In genomic region chr20:39825950-39826349, GRCh38 we compare ENCODE assay signal across 11 cellular contexts.
DNase-seq lines count a peak whose midpoint lies in the region; ATAC-seq and TF ChIP-seq lines count a peak whose summit lies in the region.
"Had no signal": no experiment of that assay in that cellular context is flagged by ENCODE, and none has a peak within 500 bp of the region (broad histone marks: within the 10 kb centered on the region; RNA-seq: fewer than 3 reads in every experiment).

No MANE protein-coding gene starts in this region.

- no peak overlapping the region for H3K4me3 ChIP-seq in fibroblast of pulmonary artery (replicated peaks; ENCODE audit: low read depth, low read length)
- H3K4me3 ChIP-seq: heart right ventricle, neural progenitor cell had no signal

- TF ChIP-seq CTCF in fibroblast of pulmonary artery (IDR thresholded peaks at IDR 0.05; ENCODE audit: low read length, missing control alignments) = no peak

- ATAC-seq in GM18502 (IDR thresholded peaks at IDR 0.05; ENCODE audit: poor library complexity, unreplicated experiment) (peak; percentile 74), GM21528 (IDR thresholded peaks at IDR 0.05; ENCODE audit: low FRiP score, unreplicated experiment) (peak; percentile 70), HG03442 (IDR thresholded peaks at IDR 0.05; ENCODE audit: unreplicated experiment) (peak; percentile 63)
- ATAC-seq: heart right ventricle had no signal

- DNase-seq in fibroblast of pulmonary artery (ENCODE audit: low read depth) (peak; percentile 20), GF-D8 (lab: John Stamatoyannopoulos, UW) (no peak), HCEC 1CT (no peak), RPMI8226 (no peak), medulla oblongata (ENCODE audit: extremely low spot score) (no peak)
- DNase-seq: anterior cingulate cortex, heart right ventricle had no signal
